ENCODE assay signal across 15 cellular contexts in the genomic region with DNA sequence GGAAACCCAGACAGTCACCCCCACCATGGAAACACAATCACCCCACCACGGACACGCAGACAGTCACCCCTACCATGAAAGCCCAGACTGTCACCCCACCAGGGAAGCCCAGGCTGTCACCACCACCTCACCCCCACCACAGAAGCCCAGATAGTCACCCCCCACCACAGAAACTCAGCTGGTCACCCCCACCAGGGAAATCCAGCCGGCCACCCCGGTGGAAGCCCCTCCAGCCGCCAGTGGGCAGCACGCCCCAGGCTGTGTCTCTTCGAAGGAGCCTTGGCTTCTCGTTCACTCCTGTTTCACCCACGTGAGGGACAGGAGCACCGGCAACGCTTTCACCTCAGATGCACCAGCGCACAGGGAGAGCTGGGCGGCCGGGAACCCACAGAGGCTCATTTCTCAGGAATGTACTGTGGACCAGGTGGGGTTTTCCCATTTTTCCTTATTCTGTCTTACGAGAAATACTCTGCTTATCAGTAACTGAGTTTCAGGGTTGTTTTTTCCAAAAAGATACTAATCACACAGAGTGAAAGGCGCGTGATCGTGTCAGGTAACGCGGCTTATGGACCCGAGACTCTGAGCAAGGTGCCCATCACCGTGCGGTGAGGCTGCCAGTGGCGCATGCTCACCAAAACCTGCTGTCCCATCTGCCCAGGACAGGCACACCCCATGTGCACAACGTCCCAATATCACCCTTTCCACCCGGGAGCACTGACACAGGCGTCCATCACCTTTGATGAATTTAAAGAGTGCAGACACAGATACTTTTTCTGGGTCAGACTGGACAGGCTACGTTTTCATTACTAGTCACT. TPM values are rescaled to one million over a fixed set of nuclear protein-coding genes. Genes with fewer than 3 reads are reported as not detected.
DNase-seq lines count a peak whose midpoint lies in the region; ATAC-seq and TF ChIP-seq lines count a peak whose summit lies in the region.
"Had no signal": no experiment of that assay in that cellular context is flagged by ENCODE, and none has a peak within 500 bp of the region (broad histone marks: within the 10 kb centered on the region; RNA-seq: fewer than 3 reads in every experiment).

No MANE protein-coding gene starts in this region.

- no peaks in the 10 kb centered on the region for H3K9me3 Mint-ChIP-seq in activated CD4-positive, alpha-beta T cell treated with anti-CD3 and anti-CD28 coated beads, Interleukin-2, amount 10 ng/mL, durations not matched to agents 24 days and 14 days
- no peaks in the 10 kb centered on the region for H3K9me3 Mint-ChIP-seq in endothelial cell (ENCODE audit: unreplicated experiment)
- H3K9me3 Mint-ChIP-seq: naive thymus-derived CD8-positive, alpha-beta T cell had no signal

- intact Hi-C loops in activated CD4-positive, alpha-beta T cell treated with anti-CD3 and anti-CD28 coated beads, Interleukin-2, amount 10 ng/mL, durations not matched to agents 24 days and 14 days (cut with micrococcal nuclease), result no loop called here
- intact Hi-C loops in psoas muscle (cut with DNase I), result no loop called here

- H3K9me3 ChIP-seq in psoas muscle, result no peaks in the 10 kb centered on the region
- H3K9me3 ChIP-seq: A549, colonic mucosa had no signal

- H3K36me3 Mint-ChIP-seq in activated CD4-positive, alpha-beta T cell treated with anti-CD3 and anti-CD28 coated beads, Interleukin-2, amount 10 ng/mL, durations not matched to agents 24 days and 14 days (ENCODE audit: low read depth), result peaks cover 70% of the 10 kb centered on the region
- peaks cover 35% of the 10 kb centered on the region for H3K36me3 Mint-ChIP-seq in endothelial cell (ENCODE audit: low read depth, unreplicated experiment)

- H3K4me1 Mint-ChIP-seq in activated CD4-positive, alpha-beta T cell treated with anti-CD3 and anti-CD28 coated beads, Interleukin-2, amount 10 ng/mL, durations not matched to agents 24 days and 14 days, result peaks cover 9% of the 10 kb centered on the region
- no peaks in the 10 kb centered on the region for H3K4me1 Mint-ChIP-seq in endothelial cell (ENCODE audit: unreplicated experiment)

- no peak overlapping the region for H3K4me3 Mint-ChIP-seq in activated CD4-positive, alpha-beta T cell treated with anti-CD3 and anti-CD28 coated beads, Interleukin-2, amount 10 ng/mL, durations not matched to agents 24 days and 14 days
- H3K4me3 Mint-ChIP-seq in endothelial cell (ENCODE audit: unreplicated experiment), result peak overlapping the region; percentile 15
- H3K4me3 Mint-ChIP-seq: activated naive CD4-positive, alpha-beta T cell treated with anti-CD3 and anti-CD28 coated beads for 36 hours; naive thymus-derived CD8-positive, alpha-beta T cell had no signal

- WGBS in psoas muscle, 3 donors, result 86 to 94% (median 88%) methylated on average over 28 of the region's 28 CpGs

- TF ChIP-seq CTCF in endothelial cell (IDR thresholded peaks at IDR 0.05; ENCODE audit: unreplicated experiment) (no peak), psoas muscle (IDR thresholded peaks at IDR 0.05) (no peak)

- no peak for DNase-seq in activated CD4-positive, alpha-beta T cell treated with anti-CD3 and anti-CD28 coated beads, Interleukin-2, amount 10 ng/mL, durations not matched to agents 24 days and 14 days
- no peak for DNase-seq in activated CD4-positive, alpha-beta T cell treated with anti-CD3 and anti-CD28 coated beads, Interleukin-2, amount 50 U/mL, for 1 hour
- DNase-seq in NCI-H226 (peak; percentile 85), endothelial cell (ENCODE audit: low spot score) (no peak), psoas muscle (no peak), NCI-H2029 treated with DMSO at 0.1 percent for 48 hours (lab: John Stamatoyannopoulos, UW) (no peak), NCI-H748 (lab: John Stamatoyannopoulos, UW; ENCODE audit: unreplicated experiment) (no peak), NCI-H510A treated with DMSO at 0.1 percent for 48 hours (lab: John Stamatoyannopoulos, UW) (no peak)
- DNase-seq: activated naive CD4-positive, alpha-beta T cell treated with anti-CD3 and anti-CD28 coated beads for 36 hours; colonic mucosa; hypothalamus; naive thymus-derived CD8-positive, alpha-beta T cell; NCI-H187; right cardiac atrium had no signal

- ATAC-seq in psoas muscle, result peak in 3 of 4 donors; percentile 34 to 55 (median 45)
- ATAC-seq: A549 had no signal

- peak overlapping the region; percentile 46 for H3K27ac Mint-ChIP-seq in activated CD4-positive, alpha-beta T cell treated with anti-CD3 and anti-CD28 coated beads, Interleukin-2, amount 10 ng/mL, durations not matched to agents 24 days and 14 days
- H3K27ac Mint-ChIP-seq in endothelial cell (ENCODE audit: unreplicated experiment), result no peak overlapping the region
- H3K27ac Mint-ChIP-seq: activated naive CD4-positive, alpha-beta T cell treated with anti-CD3 and anti-CD28 coated beads for 36 hours had no signal

- peaks cover 6% of the 10 kb centered on the region for H3K4me1 ChIP-seq in psoas muscle
- H3K4me1 ChIP-seq: A549, colonic mucosa had no signal

- H3K27me3 Mint-ChIP-seq in activated CD4-positive, alpha-beta T cell treated with anti-CD3 and anti-CD28 coated beads, Interleukin-2, amount 10 ng/mL, durations not matched to agents 24 days and 14 days, result no peaks in the 10 kb centered on the region
- peaks cover 3% of the 10 kb centered on the region for H3K27me3 Mint-ChIP-seq in endothelial cell (ENCODE audit: unreplicated experiment)
- H3K27me3 Mint-ChIP-seq: naive thymus-derived CD8-positive, alpha-beta T cell had no signal

- no peak overlapping the region for H3K27ac ChIP-seq in psoas muscle
- H3K27ac ChIP-seq: A549, colonic mucosa had no signal

- H3K36me3 ChIP-seq in psoas muscle (ENCODE audit: insufficient read depth in 1 of 2, low read depth in 1 of 2), result peaks cover 6 to 61% of the 10 kb centered on the region in 2 donors

- no peaks in the 10 kb centered on the region for H3K27me3 ChIP-seq in psoas muscle (ENCODE audit: insufficient read depth in 3 of 3, low read length in 2 of 3)
- H3K27me3 ChIP-seq: colonic mucosa had no signal

- no peak overlapping the region for H3K4me3 ChIP-seq in psoas muscle
- H3K4me3 ChIP-seq: A549, colonic mucosa had no signal

RNA-seq across cellular contexts. Expression of gene CARS2, which starts 28.0 kb away (rescaled TPM):
- 97.8 and 101 TPM in 2 replicates for total RNA-seq in activated CD4-positive, alpha-beta T cell treated with anti-CD3 and anti-CD28 coated beads, Interleukin-2, amount 10 ng/mL, durations not matched to agents 24 days and 14 days
- total RNA-seq in endothelial cell (ENCODE audit: unreplicated experiment) (36.0 TPM), psoas muscle (10 to 100 TPM; 41.3 to 59.0 (median 49.5) TPM)
- 10 to 100 TPM; 56.3 to 85.2 (median 57.0) TPM for polyA plus RNA-seq in psoas muscle

RNA-seq across cellular contexts. Expression of gene ING1, which starts 35.6 kb away (rescaled TPM):
- total RNA-seq in activated CD4-positive, alpha-beta T cell treated with anti-CD3 and anti-CD28 coated beads, Interleukin-2, amount 10 ng/mL, durations not matched to agents 24 days and 14 days, result 16.7 and 18.4 TPM in 2 replicates
- total RNA-seq in endothelial cell (ENCODE audit: unreplicated experiment) (9.9 TPM), psoas muscle (1 to 10 TPM; 5.2 to 7.0 (median 5.9) TPM)
- 10 to 100 TPM in 2 of 3 donors, 1 to 10 TPM in 1; 8.2 to 16.9 (median 13.8) TPM for polyA plus RNA-seq in psoas muscle
